In the genomic region with DNA sequence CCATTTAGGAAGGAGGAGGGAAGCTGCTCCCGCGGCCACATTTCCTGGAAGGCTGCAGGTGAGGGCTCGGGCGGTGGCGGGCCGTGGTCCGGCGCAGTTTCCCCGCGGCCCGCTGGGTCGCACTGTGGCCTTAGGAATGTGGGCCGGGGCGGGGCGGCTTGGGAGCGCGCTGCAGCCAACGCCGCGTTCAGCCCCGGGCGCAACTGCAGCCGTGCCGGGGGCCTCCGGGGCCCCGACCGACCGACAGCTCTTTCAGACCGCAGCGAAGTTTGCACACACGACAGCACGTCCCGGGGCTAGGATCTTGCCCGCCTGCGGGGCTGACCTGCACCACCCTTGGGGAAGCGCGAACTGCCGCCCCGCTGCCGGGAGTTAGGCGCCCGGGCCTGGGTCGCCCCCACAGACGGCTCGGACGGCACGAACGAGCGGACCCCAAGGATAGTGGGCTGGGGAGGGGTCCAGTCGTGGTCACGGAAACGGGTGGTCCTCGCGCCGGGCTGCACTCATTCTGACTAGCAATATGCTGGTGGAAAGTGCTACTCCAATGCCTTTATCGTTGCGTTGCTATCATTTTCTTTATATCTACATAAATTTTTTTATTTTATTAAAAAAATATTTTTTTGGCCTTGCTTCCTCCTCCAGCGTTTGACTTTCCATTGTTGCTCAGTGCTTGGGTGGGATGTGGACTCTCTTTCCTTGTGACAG, we compare ENCODE assay signal across 8 cellular contexts.
DNase-seq lines count a peak whose midpoint lies in the region; ATAC-seq and TF ChIP-seq lines count a peak whose summit lies in the region.

No MANE protein-coding gene starts in this region.

- H3K4me3 ChIP-seq in AG10803 (ENCODE audit: low read length) (peak overlapping the region; percentile 71), H7 (ENCODE audit: insufficient read depth, low read depth, low read length) (peak overlapping the region; percentile 60)

- no peaks in the 10 kb centered on the region for H3K36me3 ChIP-seq in H7 (replicated peaks; ENCODE audit: control insufficient read depth, insufficient read depth, low read length)

- no peak for ATAC-seq in GM21786 (IDR thresholded peaks at IDR 0.05; ENCODE audit: unreplicated experiment)

- H3K27me3 ChIP-seq in H7 (ENCODE audit: control insufficient read depth, insufficient read depth, low read length), result peaks cover 2% of the 10 kb centered on the region; the same call in 1 of the 2 replicates

- peak; percentile 60 for TF ChIP-seq CTCF in AG10803 (conservative IDR thresholded peaks at IDR 0.05; ENCODE audit: low read length)

- TF ChIP-seq POLR2A in erythroblast (IDR thresholded peaks at IDR 0.05; ENCODE audit: low read length), result no peak

- DNase-seq in AG10803 (ENCODE audit: low read depth) (peak; percentile 54), H7 (peak; percentile 95), NOMO-1 (lab: John Stamatoyannopoulos, UW; ENCODE audit: unreplicated experiment in 2 of 2) (peak; percentile 77 to 88), activated T-cell treated with anti-CD3 and anti-CD28 coated beads for 4 hours (peak; percentile 47), erythroblast (lab: John Stamatoyannopoulos, UW) (peak; percentile 34 to 58), middle frontal gyrus (ENCODE audit: extremely low spot score, low spot score) (peak; percentile 8)
- peak; percentile 20 for DNase-seq in stimulated activated CD8-positive, alpha-beta memory T cell treated with anti-CD3 and anti-CD28 coated beads, Interleukin-15, amount 100 ng/mL, for 1 hour (ENCODE audit: low read depth)

Comparison
In these comparisons a context has a peak if more than half of its experiments do, and no peak if none do; other contexts are left out.
1. DNase-seq: peak in every context shown above with its lines; median percentile 95 in H7; 82 in NOMO-1; 54 in AG10803; 47 in activated T-cell treated with anti-CD3 and anti-CD28 coated beads for 4 hours; 46 in erythroblast; 20 in stimulated activated CD8-positive, alpha-beta memory T cell treated with anti-CD3 and anti-CD28 coated beads, Interleukin-15, amount 100 ng/mL, for 1 hour; 8 in middle frontal gyrus.